Comparison of ENCODE assay signal across 16 cellular contexts in the genomic region with DNA sequence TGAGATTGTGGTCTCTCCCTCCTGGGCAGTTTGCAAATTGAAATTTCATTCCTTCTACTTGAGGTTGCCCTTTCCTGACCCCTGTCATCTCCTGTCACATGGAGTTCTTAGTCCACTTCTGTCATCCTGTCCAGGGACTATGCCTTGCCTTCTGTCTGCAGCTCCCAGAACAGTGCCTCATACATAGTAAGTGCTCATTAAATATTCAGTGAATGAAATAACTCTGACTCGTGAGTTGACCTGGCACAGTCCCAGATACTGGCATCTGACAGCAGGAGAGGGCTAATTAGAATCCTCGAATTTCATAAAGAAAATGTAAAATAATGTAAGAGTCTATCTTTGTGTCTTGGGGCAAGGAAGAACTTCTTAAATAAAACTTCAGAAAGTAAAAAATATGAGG.
"Had no signal": no experiment of that assay in that cellular context is flagged by ENCODE, and none has a peak within 500 bp of the region (broad histone marks: within the 10 kb centered on the region; RNA-seq: fewer than 3 reads in every experiment).

No MANE protein-coding gene starts in this region.

- DNase-seq: effector memory CD8-positive, alpha-beta T cell; esophagus squamous epithelium; foreskin melanocyte; head of caudate nucleus; kidney glomerular epithelial cell; mesendoderm; naive B cell; occipital lobe; pancreas; right cardiac atrium; small intestine; stimulated activated CD4-positive, alpha-beta T cell treated with anti-CD3 and anti-CD28 coated beads, Interleukin-12 subunit alpha, Interleukin-12 subunit beta, amount 100 ng/mL, for 4 hours; stimulated activated naive CD4-positive, alpha-beta T cell; trophoblast cell had no signal

- H3K27ac ChIP-seq: epithelial cell of prostate, esophagus squamous epithelium, hepatocyte, pancreas had no signal

- H3K4me1 ChIP-seq: esophagus squamous epithelium had no signal

- H3K36me3 ChIP-seq: esophagus squamous epithelium, pancreas had no signal

- H3K9me3 ChIP-seq: esophagus squamous epithelium, pancreas had no signal

- ATAC-seq: effector memory CD8-positive, alpha-beta T cell; pancreas; right cardiac atrium had no signal

- H3K4me3 ChIP-seq: esophagus squamous epithelium, hepatocyte, pancreas had no signal
